Comparison of ENCODE assay signal across 8 cellular contexts in genomic region chr13:26946675-26947342, GRCh38.
DNase-seq lines count a peak whose midpoint lies in the region; ATAC-seq and TF ChIP-seq lines count a peak whose summit lies in the region.

No MANE protein-coding gene starts in this region.

- peaks cover 3% of the 10 kb centered on the region for H3K27me3 ChIP-seq in HL-60 (ENCODE audit: insufficient read depth, poor library complexity, severe bottlenecking)
- H3K27me3 ChIP-seq in kidney epithelial cell (ENCODE audit: control insufficient read depth, insufficient read depth, low read length): no peaks in the 10 kb centered on the region

- H3K9me3 Mint-ChIP-seq in type B pancreatic cell: no peaks in the 10 kb centered on the region

- H3K4me3 ChIP-seq in HL-60 (replicated peaks; ENCODE audit: insufficient read depth, low read length): no peak overlapping the region
- H3K4me3 ChIP-seq in kidney epithelial cell (ENCODE audit: low read depth, low read length): no peak overlapping the region

- no peak overlapping the region for H3K27ac ChIP-seq in HL-60 (replicated peaks)

- peaks cover 24% of the 10 kb centered on the region for H3K27me3 Mint-ChIP-seq in type B pancreatic cell

- no peaks in the 10 kb centered on the region for H3K36me3 ChIP-seq in kidney epithelial cell (ENCODE audit: control insufficient read depth, insufficient read depth, low read length)

- in situ Hi-C loops in T47D (cut with HindIII; ENCODE audit: low pct_unique_long_range_greater_than_20kb, low sequenced_read_pairs): no loop called here

- H3K4me1 Mint-ChIP-seq in type B pancreatic cell (ENCODE audit: unreplicated experiment): no peaks in the 10 kb centered on the region

- no peaks in the 10 kb centered on the region for H3K36me3 Mint-ChIP-seq in type B pancreatic cell

- H3K27ac Mint-ChIP-seq in type B pancreatic cell: no peak overlapping the region

- H3K4me3 Mint-ChIP-seq in type B pancreatic cell: no peak overlapping the region

- peak; percentile 23 for DNase-seq in GDM1 (lab: John Stamatoyannopoulos, UW)
- peak; percentile 3 to 41 for DNase-seq in HL-60 (ENCODE audit: low read depth in 1 of 2, low spot score in 1 of 2)
- DNase-seq in NCI-H748 (lab: John Stamatoyannopoulos, UW; ENCODE audit: unreplicated experiment): peak; percentile 89
- peak; percentile 35 to 73 for DNase-seq in T47D (ENCODE audit: low read depth in 1 of 2, low spot score in 1 of 2)
- DNase-seq in kidney epithelial cell (ENCODE audit: low read depth): no peak
- no peak for DNase-seq in type B pancreatic cell (ENCODE audit: extremely low spot score, unreplicated experiment)
- no peak for DNase-seq in stimulated activated CD8-positive, alpha-beta memory T cell treated with anti-CD3 and anti-CD28 coated beads, Interleukin-4, amount 100 ng/mL, for 48 hours

- no peak for ATAC-seq in HG03097 (IDR thresholded peaks at IDR 0.05; ENCODE audit: low FRiP score, unreplicated experiment)

- TF ChIP-seq CTCF in HL-60 (IDR thresholded peaks at IDR 0.05; ENCODE audit: insufficient read depth, low read length) (peak; percentile 64), kidney epithelial cell (IDR thresholded peaks at IDR 0.05; ENCODE audit: insufficient read depth, low read length, poor library complexity, severe bottlenecking) (peak; percentile 82), type B pancreatic cell (conservative IDR thresholded peaks at IDR 0.05) (peak; percentile 76)

Comparison
In these comparisons a context has a peak if more than half of its experiments do, and no peak if none do; other contexts are left out.
1. DNase-seq: peak in GDM1 (single experiment), HL-60 (2 of 2), NCI-H748 (single experiment) and T47D (2 of 2); none in kidney epithelial cell (single experiment), type B pancreatic cell (single experiment) and stimulated activated CD8-positive, alpha-beta memory T cell treated with anti-CD3 and anti-CD28 coated beads, Interleukin-4, amount 100 ng/mL, for 48 hours (single experiment).
2. Peak in every context shown above with its lines, with median percentiles within 50 percentile points of each other: CTCF ChIP-seq.